8 cellular contexts compared by ENCODE assay signal in the genomic region with DNA sequence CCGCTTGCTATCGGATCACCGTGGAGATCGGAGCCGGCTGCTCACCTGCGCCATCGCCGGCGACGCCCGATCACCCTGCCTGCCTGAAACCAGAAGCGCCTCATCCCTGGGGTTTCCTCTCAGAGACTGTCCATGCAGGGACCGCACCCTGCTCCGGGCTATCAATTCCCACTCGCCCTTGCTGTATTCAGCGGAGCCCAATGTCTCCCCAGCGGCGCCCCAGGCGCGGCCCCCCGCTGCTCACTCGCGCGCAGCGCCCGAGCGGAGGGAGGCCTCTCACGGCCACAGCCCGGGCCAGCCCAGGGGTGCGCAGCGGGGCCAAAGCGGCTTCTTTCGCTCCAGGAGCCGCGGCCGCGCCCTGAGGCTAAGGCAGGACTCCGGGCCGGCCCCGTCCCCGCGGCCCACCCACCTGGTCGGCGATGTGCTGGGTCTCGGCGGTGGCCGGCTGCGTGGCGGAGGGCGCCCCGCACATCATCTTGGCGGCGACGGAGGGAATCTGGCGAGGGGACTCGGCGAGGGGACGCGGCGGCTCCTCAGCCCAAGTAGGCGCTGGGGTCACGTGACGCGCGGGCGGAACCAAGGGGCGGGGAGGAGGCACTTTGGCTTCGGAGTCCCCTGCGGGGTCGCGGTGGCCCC.
A peak's percentile ranks its signal among the peaks of the same experiment; 100 is the strongest.
DNase-seq lines count a peak whose midpoint lies in the region; ATAC-seq and TF ChIP-seq lines count a peak whose summit lies in the region.

A gene with protein sequence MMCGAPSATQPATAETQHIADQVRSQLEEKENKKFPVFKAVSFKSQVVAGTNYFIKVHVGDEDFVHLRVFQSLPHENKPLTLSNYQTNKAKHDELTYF (minus strand): TSS at position 514 of the 636 bp plus-strand sequence. CDS start 39 bp downstream, at position 475.

- no peaks in the 10 kb centered on the region for H4K20me1 ChIP-seq in OCI-LY3 (ENCODE audit: insufficient read depth, low read length)

- H3K9me3 ChIP-seq in OCI-LY3 (ENCODE audit: insufficient read depth, low read length) (no peaks in the 10 kb centered on the region), muscle layer of colon (ENCODE audit: low read length) (no peaks in the 10 kb centered on the region)

- H2AFZ ChIP-seq in OCI-LY3 (ENCODE audit: low read depth, low read length): peak within 1 kb of the TSS; percentile 83; the same call in 1 of the 2 replicates

- no peak within 1 kb of the TSS for H3K27ac ChIP-seq in OCI-LY3 (ENCODE audit: low read length)
- H3K27ac ChIP-seq in muscle layer of colon (ENCODE audit: low read depth, low read length): peak within 1 kb of the TSS; percentile 67

- H3K79me2 ChIP-seq in OCI-LY3 (ENCODE audit: low read length): peaks cover 3% of the 10 kb centered on the region; the same call in 1 of the 2 replicates

- peak within 1 kb of the TSS; percentile 93 for H3K4me3 ChIP-seq in OCI-LY3 (ENCODE audit: low read length)
- peak within 1 kb of the TSS; percentile 81 to 98 for H3K4me3 ChIP-seq in muscle layer of colon (ENCODE audit: low read depth in 1 of 2, low read length in 2 of 2)

- H3K4me1 ChIP-seq in OCI-LY3 (ENCODE audit: low read length): peaks cover 19% of the 10 kb centered on the region
- peaks cover 11% of the 10 kb centered on the region for H3K4me1 ChIP-seq in muscle layer of colon (ENCODE audit: insufficient read depth, low read length)

- ATAC-seq in GM19025 (IDR thresholded peaks at IDR 0.05; ENCODE audit: low read depth, unreplicated experiment) (peak; percentile 71), HG03460 (IDR thresholded peaks at IDR 0.05; ENCODE audit: unreplicated experiment) (peak; percentile 51)

- DNase-seq in AML-193 (lab: John Stamatoyannopoulos, UW) (peak; percentile 26 to 33), erythroblast (lab: John Stamatoyannopoulos, UW) (peak; percentile 87 to 91)
- DNase-seq in activated T-cell treated with anti-CD3 and anti-CD28 coated beads, Interleukin-2, amount 50 U/mL, for 1 hour: peak; percentile 92
- DNase-seq in stimulated activated CD8-positive, alpha-beta memory T cell treated with anti-CD3 and anti-CD28 coated beads, Interleukin-7, amount 100 ng/mL, for 24 hours (ENCODE audit: low read depth): peak; percentile 69

- H3K36me3 ChIP-seq in OCI-LY3 (replicated peaks; ENCODE audit: low read depth, low read length): peaks cover 3% of the 10 kb centered on the region
- H3K36me3 ChIP-seq in muscle layer of colon (ENCODE audit: insufficient read depth, low read length): peaks cover 15% of the 10 kb centered on the region

- peak within 1 kb of the TSS; percentile 90 for H3K4me2 ChIP-seq in OCI-LY3 (ENCODE audit: low read length)

- TF ChIP-seq CTCF in OCI-LY3 (IDR thresholded peaks at IDR 0.05; ENCODE audit: low read depth, low read length): no peak

- H3K9ac ChIP-seq in OCI-LY3 (ENCODE audit: low read length): peak within 1 kb of the TSS; percentile 63
- peak within 1 kb of the TSS; percentile 46 for H3K9ac ChIP-seq in muscle layer of colon (ENCODE audit: low read length)

- peak; percentile 55 for TF ChIP-seq POLR2A in erythroblast (IDR thresholded peaks at IDR 0.05; ENCODE audit: low read length)

- H3K27me3 ChIP-seq in OCI-LY3 (ENCODE audit: low read depth, low read length): no peaks in the 10 kb centered on the region
- H3K27me3 ChIP-seq in muscle layer of colon (ENCODE audit: control insufficient read depth in 1 of 2, insufficient read depth in 2 of 2, low read length in 2 of 2): no peaks in the 10 kb centered on the region

Comparison
In these comparisons a context has a peak if more than half of its experiments do, and no peak if none do; other contexts are left out.
1. DNase-seq: peak in every context shown above with its lines; median percentile 92 in activated T-cell treated with anti-CD3 and anti-CD28 coated beads, Interleukin-2, amount 50 U/mL, for 1 hour; 89 in erythroblast; 69 in stimulated activated CD8-positive, alpha-beta memory T cell treated with anti-CD3 and anti-CD28 coated beads, Interleukin-7, amount 100 ng/mL, for 24 hours; 30 in AML-193.